Comparison of ENCODE assay signal across 8 cellular contexts in genomic region chr12:89708793-89709156, GRCh38. TPM values are rescaled to one million over a fixed set of nuclear protein-coding genes. Genes with fewer than 3 reads are reported as not detected.
DNase-seq lines count a peak whose midpoint lies in the region; ATAC-seq and TF ChIP-seq lines count a peak whose summit lies in the region.

TSS of gene ATP2B1 (minus strand) at chr12:89708838. CDS start at chr12:89655886, 52,952 bp downstream.

- H3K27me3 ChIP-seq in IMR-90 (ENCODE audit: control insufficient read depth, insufficient read depth, low read length): no peaks in the 10 kb centered on the region

- H3K27ac ChIP-seq in IMR-90 (ENCODE audit: insufficient read depth, low read length): peak within 1 kb of the TSS; percentile 87

- peak within 1 kb of the TSS; percentile 82 for H3K4me2 ChIP-seq in IMR-90 (ENCODE audit: low read depth, low read length)

- dilution Hi-C loops in IMR-90 (cut with HindIII; ENCODE audit: low sequenced_read_pairs, unreplicated experiment): no loop called here

- TF ChIP-seq RAD21 in IMR-90 (IDR thresholded peaks at IDR 0.05; ENCODE audit: low read length): peak; percentile 46

- peaks cover 35% of the 10 kb centered on the region for H3K4me1 Mint-ChIP-seq in activated T-helper 2 cell treated with anti-CD3 and anti-CD28 coated beads, Interferon-gamma antibody, Interleukin-2, Interleukin-4, amounts not matched to agents 10 μg/mL and 5 μg/mL and 100 μg/mL, durations not matched to agents 14 hours and 24 hours and 36 hours (ENCODE audit: low read depth)
- peaks cover 34% of the 10 kb centered on the region for H3K4me1 Mint-ChIP-seq in nephron
- peaks cover 27% of the 10 kb centered on the region for H3K4me1 Mint-ChIP-seq in stimulated activated naive CD8-positive, alpha-beta T cell treated with anti-CD3 and anti-CD28 coated beads, Interleukin-15, amount 100 ng/mL, for 72 hours

- TF ChIP-seq CTCF in IMR-90 (conservative IDR thresholded peaks at IDR 0.05; ENCODE audit: low read depth, low read length): 0 out of 2 replicates have a peak, but pooled peaks have one; percentile 30
- no peak for TF ChIP-seq CTCF in nephron (IDR thresholded peaks at IDR 0.05; ENCODE audit: unreplicated experiment in 3 of 3)

- CTCF ChIA-PET in IMR-90 (lab: Yijun Ruan, JAX): interaction anchor here (0.6 to 1.1 kb wide), 2 partner anchors 18 to 394 kb away, joined by 3 to 4 read pairs; no protein-coding TSS in a partner anchor

- peaks cover 5 to 24% of the 10 kb centered on the region in 2 experiments; a peak in 3 of 4 replicates for H3K79me1 ChIP-seq in IMR-90 (ENCODE audit: low read depth in 1 of 2, low read length in 2 of 2)

- POLR2A ChIA-PET in IMR-90 (lab: Charles Lee; ENCODE audit: unreplicated experiment): interaction anchor here (0.6 kb wide), 2 partner anchors 159 to 749 kb away, joined by 3 read pairs; no protein-coding TSS in a partner anchor

- no peak within 1 kb of the TSS; the same call in 2 of the 3 replicates for H2BK15ac ChIP-seq in IMR-90 (ENCODE audit: low read depth, low read length)

- intact Hi-C loops in IMR-90 (cut with micrococcal nuclease): loop anchor here (1.0 to 10.0 kb wide), 7 partner anchors 240 to 1232 kb away; no protein-coding TSS in a partner anchor
- intact Hi-C loops in activated T-helper 2 cell treated with anti-CD3 and anti-CD28 coated beads, Interferon-gamma antibody, Interleukin-2, Interleukin-4, amounts not matched to agents 10 μg/mL and 5 μg/mL and 100 μg/mL, durations not matched to agents 14 hours and 24 hours and 36 hours (cut with micrococcal nuclease): loop anchor here (1.0 to 10.0 kb wide), 14 partner anchors 46 to 1566 kb away; partner anchors contain the start of genes CEP290 and TMTC3

- H3K4me3 Mint-ChIP-seq in activated T-helper 2 cell treated with anti-CD3 and anti-CD28 coated beads, Interferon-gamma antibody, Interleukin-2, Interleukin-4, amounts not matched to agents 10 μg/mL and 5 μg/mL and 100 μg/mL, durations not matched to agents 14 hours and 24 hours and 36 hours (ENCODE audit: low read depth): peak within 1 kb of the TSS; percentile 93
- H3K4me3 Mint-ChIP-seq in nephron: peak within 1 kb of the TSS; percentile 97 to 100 (median 99)
- H3K4me3 Mint-ChIP-seq in stimulated activated naive CD8-positive, alpha-beta T cell treated with anti-CD3 and anti-CD28 coated beads, Interleukin-15, amount 100 ng/mL, for 72 hours: peak within 1 kb of the TSS; percentile 94 to 98

- in situ Hi-C loops in IMR-90 (cut with MboI; ENCODE audit: low sequenced_read_pairs): loop anchor here (10.0 kb wide), 1 partner anchor 164 kb away; no protein-coding TSS in a partner anchor

- peak within 1 kb of the TSS; percentile 84 for H3K14ac ChIP-seq in IMR-90 (replicated peaks; ENCODE audit: low read depth, low read length)

- peak within 1 kb of the TSS; percentile 67; the same call in 1 of the 2 replicates for H2AK5ac ChIP-seq in IMR-90 (ENCODE audit: low read depth, low read length)

- BruUV-seq in IMR-90 (replicated peaks; lab: Mats Ljungman, UMichigan): no TSS peak

- H2AFZ ChIP-seq in IMR-90 (replicated peaks; ENCODE audit: low read length, poor library complexity): peak within 1 kb of the TSS; percentile 100

- peak within 1 kb of the TSS; percentile 73 to 75; a peak in 2 of 4 replicates for H4K8ac ChIP-seq in IMR-90 (ENCODE audit: low read depth in 2 of 2, low read length in 2 of 2)

- H2BK20ac ChIP-seq in IMR-90 (ENCODE audit: low read depth, low read length): peak within 1 kb of the TSS; percentile 49; the same call in 1 of the 2 replicates

- H3K9ac ChIP-seq in IMR-90 (ENCODE audit: low read depth, low read length): peak within 1 kb of the TSS; percentile 85

- peak within 1 kb of the TSS; percentile 88 for H2BK120ac ChIP-seq in IMR-90 (ENCODE audit: low read depth, low read length)

- no peaks in the 10 kb centered on the region for H3K9me3 ChIP-seq in IMR-90 (ENCODE audit: control insufficient read depth, insufficient read depth, low read length)

- peak within 1 kb of the TSS; percentile 92 for H2AK9ac ChIP-seq in IMR-90 (replicated peaks; ENCODE audit: low read depth, low read length, poor library complexity)

- no peaks in the 10 kb centered on the region for H3K4me1 ChIP-seq in IMR-90 (ENCODE audit: control insufficient read depth, insufficient read depth, low read length)

- H3K18ac ChIP-seq in IMR-90 (ENCODE audit: low read depth, low read length): peak within 1 kb of the TSS; percentile 45; the same call in 1 of the 2 replicates

- peak within 1 kb of the TSS; percentile 81 for H3K4ac ChIP-seq in IMR-90 (ENCODE audit: low read depth, low read length)

- H3K36me3 ChIP-seq in IMR-90 (ENCODE audit: control insufficient read depth, insufficient read depth, low read length): no peaks in the 10 kb centered on the region

- H3K36me3 Mint-ChIP-seq in activated T-helper 2 cell treated with anti-CD3 and anti-CD28 coated beads, Interferon-gamma antibody, Interleukin-2, Interleukin-4, amounts not matched to agents 10 μg/mL and 5 μg/mL and 100 μg/mL, durations not matched to agents 14 hours and 24 hours and 36 hours (ENCODE audit: low read depth): peaks cover 3% of the 10 kb centered on the region
- peaks cover 5% of the 10 kb centered on the region for H3K36me3 Mint-ChIP-seq in nephron (ENCODE audit: low read depth)

- WGBS in IMR-90 (ENCODE audit: extremely low coverage in 2 of 2, insufficient read length in 1 of 2), 2 experiments: 0% methylated on average over 5 of the region's 55 CpGs; no CpG with 5 or more reads in 1 of the 2 experiments

- peak within 1 kb of the TSS; percentile 21; the same call in 1 of the 2 replicates for H4K5ac ChIP-seq in IMR-90 (ENCODE audit: low read depth, low read length)

- H3K4me3 ChIP-seq in IMR-90 (ENCODE audit: insufficient read depth, low read depth, low read length): peak within 1 kb of the TSS; percentile 86

- peak within 1 kb of the TSS; percentile 93 for H2BK5ac ChIP-seq in IMR-90 (ENCODE audit: low read depth, low read length, poor library complexity, severe bottlenecking)

- DNase-seq in DMS53 (lab: John Stamatoyannopoulos, UW): peak; percentile 98
- peak; percentile 83 for DNase-seq in IMR-90
- peak; percentile 87 for DNase-seq in RPMI7951 (ENCODE audit: low read depth)
- peak; percentile 82 for DNase-seq in activated T-helper 2 cell treated with anti-CD3 and anti-CD28 coated beads, Interferon-gamma antibody, Interleukin-2, Interleukin-4, amounts not matched to agents 10 μg/mL and 5 μg/mL and 100 μg/mL, durations not matched to agents 14 hours and 24 hours and 36 hours (ENCODE audit: low spot score)
- DNase-seq in fibroblast of peridontal ligament (ENCODE audit: extremely low read depth): peak; percentile 75
- peak; percentile 85 to 86 for DNase-seq in stimulated activated naive CD8-positive, alpha-beta T cell treated with anti-CD3 and anti-CD28 coated beads, Interleukin-15, amount 100 ng/mL, for 72 hours

- peak within 1 kb of the TSS; percentile 81; the same call in 1 of the 2 replicates for H3K56ac ChIP-seq in IMR-90 (ENCODE audit: extremely low read depth, insufficient read depth, low read length)

- peak within 1 kb of the TSS; percentile 96 for H3K23ac ChIP-seq in IMR-90 (ENCODE audit: low read depth, low read length)

- peak within 1 kb of the TSS; percentile 60 for H4K91ac ChIP-seq in IMR-90 (ENCODE audit: insufficient read depth, low read depth, low read length)

- H3K27me3 Mint-ChIP-seq in activated T-helper 2 cell treated with anti-CD3 and anti-CD28 coated beads, Interferon-gamma antibody, Interleukin-2, Interleukin-4, amounts not matched to agents 10 μg/mL and 5 μg/mL and 100 μg/mL, durations not matched to agents 14 hours and 24 hours and 36 hours (ENCODE audit: low read depth): peaks cover 44% of the 10 kb centered on the region
- H3K27me3 Mint-ChIP-seq in nephron (ENCODE audit: low read depth): no peaks in the 10 kb centered on the region
- no peaks in the 10 kb centered on the region for H3K27me3 Mint-ChIP-seq in stimulated activated naive CD8-positive, alpha-beta T cell treated with anti-CD3 and anti-CD28 coated beads, Interleukin-15, amount 100 ng/mL, for 72 hours

- no peaks in the 10 kb centered on the region for H3K9me1 ChIP-seq in IMR-90 (ENCODE audit: insufficient read depth, low read length)

- TF ChIP-seq POLR2A in IMR-90 (IDR thresholded peaks at IDR 0.05; ENCODE audit: low read depth, low read length): peak; percentile 89

- H4K20me1 ChIP-seq in IMR-90 (ENCODE audit: insufficient read depth, low read length): peaks cover 38% of the 10 kb centered on the region; the same call in 1 of the 2 replicates

- ATAC-seq in GM21528 (IDR thresholded peaks at IDR 0.05; ENCODE audit: low FRiP score, unreplicated experiment) (peak; percentile 61), IMR-90 (ENCODE audit: low read depth) (peak; percentile 79)
- ATAC-seq in stimulated activated naive CD8-positive, alpha-beta T cell treated with anti-CD3 and anti-CD28 coated beads, Interleukin-15, amount 100 ng/mL, for 72 hours: peak; percentile 70

- H3K27ac Mint-ChIP-seq in activated T-helper 2 cell treated with anti-CD3 and anti-CD28 coated beads, Interferon-gamma antibody, Interleukin-2, Interleukin-4, amounts not matched to agents 10 μg/mL and 5 μg/mL and 100 μg/mL, durations not matched to agents 14 hours and 24 hours and 36 hours: peak within 1 kb of the TSS; percentile 83
- H3K27ac Mint-ChIP-seq in nephron: peak within 1 kb of the TSS; percentile 94 to 97 (median 96)
- peak within 1 kb of the TSS; percentile 96 to 97 for H3K27ac Mint-ChIP-seq in stimulated activated naive CD8-positive, alpha-beta T cell treated with anti-CD3 and anti-CD28 coated beads, Interleukin-15, amount 100 ng/mL, for 72 hours

- no peaks in the 10 kb centered on the region for H3K9me3 Mint-ChIP-seq in activated T-helper 2 cell treated with anti-CD3 and anti-CD28 coated beads, Interferon-gamma antibody, Interleukin-2, Interleukin-4, amounts not matched to agents 10 μg/mL and 5 μg/mL and 100 μg/mL, durations not matched to agents 14 hours and 24 hours and 36 hours
- H3K9me3 Mint-ChIP-seq in nephron: peaks cover 5% of the 10 kb centered on the region
- peaks cover 0 to 3% of the 10 kb centered on the region in 2 donors for H3K9me3 Mint-ChIP-seq in stimulated activated naive CD8-positive, alpha-beta T cell treated with anti-CD3 and anti-CD28 coated beads, Interleukin-15, amount 100 ng/mL, for 72 hours

TF ChIP-seq in IMR-90, 13 proteins besides CTCF, POLR2A, EP300 and RAD21:
- peak; percentile 80 for TF ChIP-seq BHLHE40 (IDR thresholded peaks at IDR 0.05; ENCODE audit: low read depth, low read length)
- no peak for TF ChIP-seq MAZ (IDR thresholded peaks at IDR 0.05; ENCODE audit: borderline replicate concordance, low read depth, low read length)

RNA-seq across cellular contexts. Expression of gene ATP2B1, which starts in this region (rescaled TPM):
- total RNA-seq in IMR-90 (2012; rRNA removed): 32.6 and 42.5 TPM in 2 replicates
- polyA plus RNA-seq in IMR-90 (2012; rRNA removed): 9.6 and 9.9 TPM in 2 replicates
- polyA plus RNA-seq in IMR-90 (2012; cell fraction: cytosol; rRNA removed): 1.2 and 4.2 TPM in 2 replicates
- polyA plus RNA-seq in IMR-90 (2012; cell fraction: nucleus; rRNA removed; ENCODE audit: low replicate concordance): 0.72 and 18.7 TPM in 2 replicates
- total RNA-seq in RPMI7951 (2014; rRNA removed; shearing (Covaris generic)): 91.2 and 97.9 TPM in 2 replicates
- total RNA-seq in activated T-helper 2 cell treated with anti-CD3 and anti-CD28 coated beads, Interferon-gamma antibody, Interleukin-2, Interleukin-4, amounts not matched to agents 10 μg/mL and 5 μg/mL and 100 μg/mL, durations not matched to agents 14 hours and 24 hours and 36 hours: 19.0 and 21.0 TPM in 2 replicates

Comparison
In these comparisons a context has a peak if more than half of its experiments do, and no peak if none do; other contexts are left out.
1. Peak in every context shown above with its lines: DNase-seq, ATAC-seq, H3K4me3 ChIP-seq and H3K27ac ChIP-seq.